Comparison of ENCODE assay signal across 8 cellular contexts in genomic region chr15:69161878-69162213, GRCh38. TPM values are rescaled to one million over a fixed set of nuclear protein-coding genes. Genes with fewer than 3 reads are reported as not detected.
DNase-seq lines count a peak whose midpoint lies in the region; ATAC-seq, FAIRE-seq and TF ChIP-seq lines count a peak whose summit lies in the region.

No MANE protein-coding gene starts in this region.

- intact Hi-C loops in OCI-LY7 (cut with micrococcal nuclease; ENCODE audit: unreplicated experiment) = loop anchor here (2.0 to 5.0 kb wide), 2 partner anchors 250 to 291 kb away; partner anchors contain the start of genes KIF23 and RPLP1

- peaks cover 0 to 42% (median 14%) of the 10 kb centered on the region in 11 experiments; a peak in 12 of 22 replicates for H4K20me1 ChIP-seq in BLaER1 treated with 17β-estradiol and CSF1 and Interleukin-3, amounts not matched to agents 10 nM and 100 nM
- H4K20me1 ChIP-seq in OCI-LY7 (ENCODE audit: insufficient read depth, low read length) (no peaks in the 10 kb centered on the region; the same call in 1 of the 2 replicates), neural progenitor cell (ENCODE audit: low read depth) (peaks cover 27% of the 10 kb centered on the region)

- POLR2A ChIA-PET in OCI-LY7 (lab: Charles Lee) = interaction anchor here (0.7 kb wide), 1 partner anchor 42 kb away, joined by 3 read pairs; no protein-coding TSS in a partner anchor

- H3K9me3 ChIP-seq in BLaER1 treated with 17β-estradiol and CSF1 and Interleukin-3, amounts not matched to agents 10 nM and 100 nM (replicated peaks in 1 of 11) = no peaks in the 10 kb centered on the region
- H3K9me3 ChIP-seq in OCI-LY7 (ENCODE audit: low read length) (no peaks in the 10 kb centered on the region), neural progenitor cell (ENCODE audit: low read depth) (no peaks in the 10 kb centered on the region)

- peaks cover 13% of the 10 kb centered on the region for H3F3A ChIP-seq in neural progenitor cell (ENCODE audit: low read depth)

- H3K9ac ChIP-seq in BLaER1 treated with 17β-estradiol and CSF1 and Interleukin-3, amounts not matched to agents 10 nM and 100 nM = peak overlapping the region; percentile 85 to 95 (median 90)
- no peak overlapping the region for H3K9ac ChIP-seq in neural progenitor cell

- H3K27me3 ChIP-seq in BLaER1 treated with 17β-estradiol and CSF1 and Interleukin-3, amounts not matched to agents 10 nM and 100 nM = no peaks in the 10 kb centered on the region; a peak in 6 of 22 replicates
- peaks cover 11% of the 10 kb centered on the region for H3K27me3 ChIP-seq in neural progenitor cell

- no TSS peak for BruUV-seq in OCI-LY7 (replicated peaks; lab: Mats Ljungman, UMichigan)

- CTCF ChIA-PET in OCI-LY7 (lab: Charles Lee; ENCODE audit: unreplicated experiment) = interaction anchor here (1.2 to 1.3 kb wide), 2 partner anchors 11 to 82 kb away, joined by 3 read pairs; no protein-coding TSS in a partner anchor

- H3K9me3 Mint-ChIP-seq in neural progenitor cell = no peaks in the 10 kb centered on the region

- no peak overlapping the region for H3K27ac ChIP-seq in BLaER1 treated with 17β-estradiol and CSF1 and Interleukin-3, amounts not matched to agents 10 nM and 100 nM
- H3K27ac ChIP-seq in OCI-LY7 (ENCODE audit: low read depth, low read length, poor library complexity, severe bottlenecking) = no peak overlapping the region
- no peak overlapping the region for H3K27ac ChIP-seq in neural progenitor cell

- H3K27ac Mint-ChIP-seq in neural progenitor cell = peak overlapping the region; percentile 5

- TF ChIP-seq POLR2A in GM12892 (IDR thresholded peaks at IDR 0.05; ENCODE audit: low read depth, low read length) = no peak

- H3K79me2 ChIP-seq in OCI-LY7 (ENCODE audit: insufficient read depth, low read depth, low read length) (peaks cover 9% of the 10 kb centered on the region; the same call in 1 of the 2 replicates), neural progenitor cell (ENCODE audit: low read depth) (peaks cover 43% of the 10 kb centered on the region)

- H3K4me1 ChIP-seq in BLaER1 treated with 17β-estradiol and CSF1 and Interleukin-3, amounts not matched to agents 10 nM and 100 nM = peaks cover 6 to 15% (median 11%) of the 10 kb centered on the region in 10 experiments; a peak in 17 of 20 replicates
- H3K4me1 ChIP-seq in OCI-LY7 (ENCODE audit: insufficient read depth, low read length, poor library complexity, severe bottlenecking) (peaks cover 13% of the 10 kb centered on the region), neural progenitor cell (peaks cover 10% of the 10 kb centered on the region)

- H3K4me3 ChIP-seq in BLaER1 treated with 17β-estradiol and CSF1 and Interleukin-3, amounts not matched to agents 10 nM and 100 nM = peak overlapping the region; percentile 84 to 97 (median 90)
- H3K4me3 ChIP-seq in OCI-LY7 (ENCODE audit: low read depth, low read length, poor library complexity, severe bottlenecking) = peak overlapping the region; percentile 81
- peak overlapping the region; percentile 78 for H3K4me3 ChIP-seq in epithelial cell of esophagus (ENCODE audit: low read length)
- peak overlapping the region; percentile 89 for H3K4me3 ChIP-seq in neural progenitor cell

- TF ChIP-seq CTCF in OCI-LY7 (conservative IDR thresholded peaks at IDR 0.05; ENCODE audit: low read length) = peak; percentile 36; the same call in 1 of the 2 replicates
- TF ChIP-seq CTCF in epithelial cell of esophagus (IDR thresholded peaks at IDR 0.05; ENCODE audit: insufficient read depth, low read depth, low read length, missing control alignments) = no peak
- TF ChIP-seq CTCF in neural progenitor cell (IDR thresholded peaks at IDR 0.05) = no peak

- no peak overlapping the region for H2AFZ ChIP-seq in OCI-LY7 (ENCODE audit: low read length)
- peak overlapping the region; percentile 91 for H2AFZ ChIP-seq in neural progenitor cell (replicated peaks)

- H3K4me2 ChIP-seq in BLaER1 treated with 17β-estradiol and CSF1 and Interleukin-3, amounts not matched to agents 10 nM and 100 nM = peak overlapping the region; percentile 73 to 98 (median 94)
- H3K4me2 ChIP-seq in OCI-LY7 (ENCODE audit: low read length) (peak overlapping the region; percentile 91), neural progenitor cell (peak overlapping the region; percentile 94)

- H3K27me3 Mint-ChIP-seq in neural progenitor cell (ENCODE audit: insufficient read depth, low read depth) = no peaks in the 10 kb centered on the region

- no peak for DNase-seq in OCI-LY7 (ENCODE audit: low spot score)
- no peak for DNase-seq in epithelial cell of esophagus (ENCODE audit: low read depth)
- DNase-seq in neural progenitor cell (ENCODE audit: low spot score) = no peak
- DNase-seq in kidney glomerular epithelial cell (lab: John Stamatoyannopoulos, UW) = no peak
- DNase-seq in foreskin melanocyte = no peak
- DNase-seq in GM12892 (ENCODE audit: insufficient read length) = no peak

- ATAC-seq in HG02981 (IDR thresholded peaks at IDR 0.05; ENCODE audit: unreplicated experiment) = no peak

- FAIRE-seq in GM12892 (lab: Jason Lieb, UNC) = no peak

- H3K4me1 Mint-ChIP-seq in neural progenitor cell = peaks cover 14% of the 10 kb centered on the region

- no peaks in the 10 kb centered on the region for H3K9me2 ChIP-seq in OCI-LY7 (ENCODE audit: insufficient read depth, low read length)

- no peaks in the 10 kb centered on the region for H3K36me3 ChIP-seq in BLaER1 treated with 17β-estradiol and CSF1 and Interleukin-3, amounts not matched to agents 10 nM and 100 nM
- no peaks in the 10 kb centered on the region for H3K36me3 ChIP-seq in OCI-LY7 (ENCODE audit: insufficient read depth, low read length)
- no peaks in the 10 kb centered on the region for H3K36me3 ChIP-seq in neural progenitor cell

- H3K36me3 Mint-ChIP-seq in neural progenitor cell = no peaks in the 10 kb centered on the region

- H3K4me3 Mint-ChIP-seq in neural progenitor cell = peak overlapping the region; percentile 100

RNA-seq across cellular contexts. Expression of gene GLCE, which starts 1.4 kb away (rescaled TPM):
- 7.1 and 7.3 TPM in 2 replicates for total RNA-seq in OCI-LY7 (2014; rRNA removed; shearing (Covaris generic))
- total RNA-seq in OCI-LY7 (2022) = 7.0 and 7.2 TPM in 2 replicates
- 11.3 and 22.7 TPM in 2 replicates for total RNA-seq in neural progenitor cell (ENCODE audit: low replicate concordance)
- polyA plus RNA-seq in GM12892 (2012; ENCODE audit: missing spikeins) = 1.4 TPM
